Comparison of ENCODE assay signal across 16 cellular contexts in genomic region chr16:17657037-17657436, GRCh38.
A peak's percentile ranks its signal among the peaks of the same experiment; 100 is the strongest.
DNase-seq lines count a peak whose midpoint lies in the region; ATAC-seq and TF ChIP-seq lines count a peak whose summit lies in the region.
"Had no signal": no experiment of that assay in that cellular context is flagged by ENCODE, and none has a peak within 500 bp of the region (broad histone marks: within the 10 kb centered on the region; RNA-seq: fewer than 3 reads in every experiment).

No MANE protein-coding gene starts in this region.

- H3K4me1 Mint-ChIP-seq in HFFc6 (ENCODE audit: low read depth): no peaks in the 10 kb centered on the region
- no peaks in the 10 kb centered on the region for H3K4me1 Mint-ChIP-seq in activated T-helper 17 cell treated with anti-CD3 and anti-CD28 coated beads, Interleukin-2, amount 50 U/mL, for 72 hours

- no peaks in the 10 kb centered on the region for H3K9me2 ChIP-seq in GM23248 (ENCODE audit: insufficient read depth)

- in situ Hi-C loops in GM23248 (cut with MboI): no loop called here

- H3K9me3 Mint-ChIP-seq in HFFc6: no peaks in the 10 kb centered on the region
- no peaks in the 10 kb centered on the region for H3K9me3 Mint-ChIP-seq in activated T-helper 17 cell treated with anti-CD3 and anti-CD28 coated beads, Interleukin-2, amount 50 U/mL, for 72 hours
- H3K9me3 Mint-ChIP-seq: CD4-positive, alpha-beta T cell had no signal

- peak overlapping the region; percentile 50 for H3K4me3 ChIP-seq in OCI-LY3 (ENCODE audit: low read length)
- no peak overlapping the region for H3K4me3 ChIP-seq in GM23248
- H3K4me3 ChIP-seq: BLaER1 had no signal

- H3K4me2 ChIP-seq in OCI-LY3 (ENCODE audit: low read length) (peak overlapping the region; percentile 69), GM23248 (ENCODE audit: unreplicated experiment) (no peak overlapping the region)
- H3K4me2 ChIP-seq: BLaER1 had no signal

- H3K79me2 ChIP-seq in OCI-LY3 (ENCODE audit: low read length) (no peaks in the 10 kb centered on the region), GM23248 (ENCODE audit: insufficient read depth) (no peaks in the 10 kb centered on the region)

- H3K36me3 Mint-ChIP-seq in HFFc6 (ENCODE audit: low read depth): no peaks in the 10 kb centered on the region
- H3K36me3 Mint-ChIP-seq in activated T-helper 17 cell treated with anti-CD3 and anti-CD28 coated beads, Interleukin-2, amount 50 U/mL, for 72 hours (ENCODE audit: low read depth): no peaks in the 10 kb centered on the region

- H3K27me3 ChIP-seq in OCI-LY3 (ENCODE audit: low read depth, low read length) (peaks cover 19% of the 10 kb centered on the region), GM23248 (replicated peaks; ENCODE audit: insufficient read depth) (0 out of 2 replicates have a peak, but pooled peaks cover 4% of the 10 kb centered on the region)
- H3K27me3 ChIP-seq: BLaER1 had no signal

- peak overlapping the region; percentile 31; the same call in 1 of the 2 replicates for H3K4me3 Mint-ChIP-seq in HFFc6
- H3K4me3 Mint-ChIP-seq in activated T-helper 17 cell treated with anti-CD3 and anti-CD28 coated beads, Interleukin-2, amount 50 U/mL, for 72 hours: no peak overlapping the region
- H3K4me3 Mint-ChIP-seq: CD4-positive, alpha-beta T cell had no signal

- 43 to 49% methylated on average over 7 of the region's 7 CpGs for WGBS in GM23248 (ENCODE audit: low coverage in 1 of 2, low lambda C conversion rate in 2 of 2, missing lambda C conversion rate in 2 of 2), 2 experiments

- no peaks in the 10 kb centered on the region for H3F3A ChIP-seq in GM23248 (ENCODE audit: insufficient read depth)

- no peak overlapping the region for H3K9ac ChIP-seq in OCI-LY3 (ENCODE audit: low read length)
- no peak overlapping the region for H3K9ac ChIP-seq in GM23248
- H3K9ac ChIP-seq: BLaER1 had no signal

- H3K27ac Mint-ChIP-seq in HFFc6: no peak overlapping the region
- no peak overlapping the region for H3K27ac Mint-ChIP-seq in activated T-helper 17 cell treated with anti-CD3 and anti-CD28 coated beads, Interleukin-2, amount 50 U/mL, for 72 hours
- H3K27ac Mint-ChIP-seq: CD4-positive, alpha-beta T cell had no signal

- H3K4me1 ChIP-seq in OCI-LY3 (ENCODE audit: low read length) (peaks cover 10% of the 10 kb centered on the region), GM23248 (ENCODE audit: insufficient read depth) (no peaks in the 10 kb centered on the region)
- H3K4me1 ChIP-seq: BLaER1 had no signal

- ATAC-seq in activated T-helper 17 cell treated with anti-CD3 and anti-CD28 coated beads, Interleukin-2, amount 50 U/mL, for 72 hours (replicated peaks): no peak
- ATAC-seq: SK-N-SH treated with all-trans-retinoic acid at 6 μM for 48 hours had no signal

- DNase-seq in HFFc6 (no peak), iPS-NIHi11 (ENCODE audit: low spot score) (peak; percentile 48), retina (peak; percentile 11), islet precursor cell (no peak), GM23248 (no peak)
- DNase-seq: CD4-positive, alpha-beta T cell; COR-L47; DMS79 treated with DMSO at 0.1 percent for 48 hours; Kasumi-1; NCI-H1417 treated with DMSO at 0.1 percent for 48 hours; NCI-H187 treated with DMSO at 0.1 percent for 48 hours; NCI-H2171 had no signal

- TF ChIP-seq CTCF in HFFc6 (IDR thresholded peaks at IDR 0.05): no peak
- no peak for TF ChIP-seq CTCF in OCI-LY3 (IDR thresholded peaks at IDR 0.05; ENCODE audit: low read depth, low read length)

- peaks cover 13% of the 10 kb centered on the region for H3K27me3 Mint-ChIP-seq in HFFc6 (ENCODE audit: insufficient read depth)
- peaks cover 21% of the 10 kb centered on the region for H3K27me3 Mint-ChIP-seq in activated T-helper 17 cell treated with anti-CD3 and anti-CD28 coated beads, Interleukin-2, amount 50 U/mL, for 72 hours

- H4K20me1 ChIP-seq in OCI-LY3 (ENCODE audit: insufficient read depth, low read length): no peaks in the 10 kb centered on the region
- no peaks in the 10 kb centered on the region for H4K20me1 ChIP-seq in GM23248 (ENCODE audit: insufficient read depth)
- H4K20me1 ChIP-seq: BLaER1 had no signal

- no peaks in the 10 kb centered on the region for H3K36me3 ChIP-seq in OCI-LY3 (replicated peaks; ENCODE audit: low read depth, low read length)
- H3K36me3 ChIP-seq in GM23248 (ENCODE audit: low read depth): no peaks in the 10 kb centered on the region
- H3K36me3 ChIP-seq: BLaER1 had no signal

- H2AFZ ChIP-seq in OCI-LY3 (ENCODE audit: low read depth, low read length) (no peak overlapping the region), GM23248 (no peak overlapping the region)

- H3K9me3 ChIP-seq in OCI-LY3 (ENCODE audit: insufficient read depth, low read length) (no peaks in the 10 kb centered on the region), GM23248 (ENCODE audit: low read depth) (no peaks in the 10 kb centered on the region)
- H3K9me3 ChIP-seq: BLaER1 had no signal

- H3K27ac ChIP-seq in OCI-LY3 (ENCODE audit: low read length) (no peak overlapping the region), GM23248 (no peak overlapping the region)
- H3K27ac ChIP-seq: BLaER1 had no signal

Comparison
In these comparisons a context has a peak if more than half of its experiments do, and no peak if none do; other contexts are left out.
1. DNase-seq: peak in iPS-NIHi11 (single experiment) and retina (single experiment); none in HFFc6 (single experiment), islet precursor cell (single experiment) and GM23248 (single experiment).